1 cellular context compared by ENCODE assay signal in the genomic region with DNA sequence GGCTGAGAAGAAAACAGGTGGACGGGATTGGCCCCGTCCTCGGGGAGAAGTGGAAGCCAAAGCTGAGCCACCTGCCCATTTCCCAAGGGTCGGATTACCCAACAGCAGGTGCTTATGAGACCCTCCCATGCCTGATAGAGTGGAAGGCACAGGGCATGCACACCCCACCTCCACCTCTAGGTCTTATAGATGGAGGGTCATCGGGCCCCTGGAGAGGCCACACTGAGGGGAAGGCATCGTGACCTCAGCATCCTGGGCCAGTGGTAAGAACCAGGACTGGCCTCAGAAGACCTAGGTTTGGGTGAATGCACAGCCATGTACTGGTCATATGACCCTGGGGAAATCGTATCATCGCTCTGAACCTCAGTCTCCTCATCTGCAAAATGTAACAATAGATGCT.
TF ChIP-seq lines count a peak whose summit lies in the region.

No MANE protein-coding gene starts in this region.

TF ChIP-seq in GM23338, 12 proteins besides CTCF, POLR2A, EP300 and RAD21:
- TF ChIP-seq, protein P1, sequence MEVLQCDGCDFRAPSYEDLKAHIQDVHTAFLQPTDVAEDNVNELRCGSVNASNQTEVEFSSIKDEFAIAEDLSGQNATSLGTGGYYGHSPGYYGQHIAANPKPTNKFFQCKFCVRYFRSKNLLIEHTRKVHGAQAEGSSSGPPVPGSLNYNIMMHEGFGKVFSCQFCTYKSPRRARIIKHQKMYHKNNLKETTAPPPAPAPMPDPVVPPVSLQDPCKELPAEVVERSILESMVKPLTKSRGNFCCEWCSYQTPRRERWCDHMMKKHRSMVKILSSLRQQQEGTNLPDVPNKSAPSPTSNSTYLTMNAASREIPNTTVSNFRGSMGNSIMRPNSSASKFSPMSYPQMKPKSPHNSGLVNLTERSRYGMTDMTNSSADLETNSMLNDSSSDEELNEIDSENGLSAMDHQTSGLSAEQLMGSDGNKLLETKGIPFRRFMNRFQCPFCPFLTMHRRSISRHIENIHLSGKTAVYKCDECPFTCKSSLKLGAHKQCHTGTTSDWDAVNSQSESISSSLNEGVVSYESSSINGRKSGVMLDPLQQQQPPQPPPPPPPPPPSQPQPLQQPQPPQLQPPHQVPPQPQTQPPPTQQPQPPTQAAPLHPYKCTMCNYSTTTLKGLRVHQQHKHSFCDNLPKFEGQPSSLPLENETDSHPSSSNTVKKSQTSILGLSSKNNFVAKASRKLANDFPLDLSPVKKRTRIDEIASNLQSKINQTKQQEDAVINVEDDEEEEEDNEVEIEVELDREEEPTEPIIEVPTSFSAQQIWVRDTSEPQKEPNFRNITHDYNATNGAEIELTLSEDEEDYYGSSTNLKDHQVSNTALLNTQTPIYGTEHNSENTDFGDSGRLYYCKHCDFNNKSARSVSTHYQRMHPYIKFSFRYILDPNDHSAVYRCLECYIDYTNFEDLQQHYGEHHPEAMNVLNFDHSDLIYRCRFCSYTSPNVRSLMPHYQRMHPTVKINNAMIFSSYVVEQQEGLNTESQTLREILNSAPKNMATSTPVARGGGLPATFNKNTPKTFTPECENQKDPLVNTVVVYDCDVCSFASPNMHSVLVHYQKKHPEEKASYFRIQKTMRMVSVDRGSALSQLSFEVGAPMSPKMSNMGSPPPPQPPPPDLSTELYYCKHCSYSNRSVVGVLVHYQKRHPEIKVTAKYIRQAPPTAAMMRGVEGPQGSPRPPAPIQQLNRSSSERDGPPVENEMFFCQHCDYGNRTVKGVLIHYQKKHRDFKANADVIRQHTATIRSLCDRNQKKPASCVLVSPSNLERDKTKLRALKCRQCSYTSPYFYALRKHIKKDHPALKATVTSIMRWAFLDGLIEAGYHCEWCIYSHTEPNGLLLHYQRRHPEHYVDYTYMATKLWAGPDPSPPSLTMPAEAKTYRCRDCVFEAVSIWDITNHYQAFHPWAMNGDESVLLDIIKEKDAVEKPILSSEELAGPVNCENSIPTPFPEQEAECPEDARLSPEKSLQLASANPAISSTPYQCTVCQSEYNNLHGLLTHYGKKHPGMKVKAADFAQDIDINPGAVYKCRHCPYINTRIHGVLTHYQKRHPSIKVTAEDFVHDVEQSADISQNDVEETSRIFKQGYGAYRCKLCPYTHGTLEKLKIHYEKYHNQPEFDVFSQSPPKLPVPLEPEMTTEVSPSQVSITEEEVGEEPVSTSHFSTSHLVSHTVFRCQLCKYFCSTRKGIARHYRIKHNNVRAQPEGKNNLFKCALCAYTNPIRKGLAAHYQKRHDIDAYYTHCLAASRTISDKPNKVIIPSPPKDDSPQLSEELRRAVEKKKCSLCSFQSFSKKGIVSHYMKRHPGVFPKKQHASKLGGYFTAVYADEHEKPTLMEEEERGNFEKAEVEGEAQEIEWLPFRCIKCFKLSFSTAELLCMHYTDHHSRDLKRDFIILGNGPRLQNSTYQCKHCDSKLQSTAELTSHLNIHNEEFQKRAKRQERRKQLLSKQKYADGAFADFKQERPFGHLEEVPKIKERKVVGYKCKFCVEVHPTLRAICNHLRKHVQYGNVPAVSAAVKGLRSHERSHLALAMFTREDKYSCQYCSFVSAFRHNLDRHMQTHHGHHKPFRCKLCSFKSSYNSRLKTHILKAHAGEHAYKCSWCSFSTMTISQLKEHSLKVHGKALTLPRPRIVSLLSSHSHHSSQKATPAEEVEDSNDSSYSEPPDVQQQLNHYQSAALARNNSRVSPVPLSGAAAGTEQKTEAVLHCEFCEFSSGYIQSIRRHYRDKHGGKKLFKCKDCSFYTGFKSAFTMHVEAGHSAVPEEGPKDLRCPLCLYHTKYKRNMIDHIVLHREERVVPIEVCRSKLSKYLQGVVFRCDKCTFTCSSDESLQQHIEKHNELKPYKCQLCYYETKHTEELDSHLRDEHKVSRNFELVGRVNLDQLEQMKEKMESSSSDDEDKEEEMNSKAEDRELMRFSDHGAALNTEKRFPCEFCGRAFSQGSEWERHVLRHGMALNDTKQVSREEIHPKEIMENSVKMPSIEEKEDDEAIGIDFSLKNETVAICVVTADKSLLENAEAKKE (CRISPR knock-in tag; IDR thresholded peaks at IDR 0.05) = no peak
- TF ChIP-seq CREB1 (CRISPR knock-in tag; IDR thresholded peaks at IDR 0.05; ENCODE audit: low read depth) (no peak), STAT1 (IDR thresholded peaks at IDR 0.05; ENCODE audit: unreplicated experiment) (no peak)
